ENCODE assay signal across 22 cellular contexts in genomic region chr12:45705404-45705803, GRCh38.
"Had no signal": no experiment of that assay in that cellular context is flagged by ENCODE, and none has a peak within 500 bp of the region (broad histone marks: within the 10 kb centered on the region; RNA-seq: fewer than 3 reads in every experiment).

No MANE protein-coding gene starts in this region.

- H3K27ac ChIP-seq: brain microvascular endothelial cell, esophagus squamous epithelium, parathyroid adenoma, spleen, thoracic aorta, upper lobe of right lung had no signal

- H3K4me1 ChIP-seq: esophagus squamous epithelium, parathyroid adenoma, upper lobe of right lung had no signal

- H3K36me3 ChIP-seq: brain microvascular endothelial cell, esophagus squamous epithelium, spleen, thoracic aorta, upper lobe of right lung had no signal

- H3K9ac ChIP-seq: parathyroid adenoma had no signal

- H3K4me3 ChIP-seq: esophagus squamous epithelium, mucosa of descending colon, spleen, thoracic aorta, upper lobe of right lung had no signal

- H3K79me2 ChIP-seq: parathyroid adenoma had no signal

- DNase-seq: activated CD4-positive, alpha-beta T cell treated with anti-CD3 and anti-CD28 coated beads, Interleukin-2, amount 50 U/mL, for 1 hour; activated CD8-positive, alpha-beta memory T cell treated with anti-CD3 and anti-CD28 coated beads for 24 hours; activated CD8-positive, alpha-beta memory T cell treated with anti-CD3 and anti-CD28 coated beads, Interleukin-2, amount 50 U/mL, for 48 hours; activated effector memory CD4-positive, alpha-beta T cell treated with Interleukin-2 at 50 U/mL for 16 hours; activated naive CD4-positive, alpha-beta T cell treated with anti-CD3 and anti-CD28 coated beads, Interleukin-2, amount 10 ng/mL, durations not matched to agents 7 days and 5 days; activated naive CD8-positive, alpha-beta T cell treated with anti-CD3 and anti-CD28 coated beads, Interleukin-2, amount 50 U/mL, for 24 hours; activated T-cell treated with anti-CD3 and anti-CD28 coated beads, Interleukin-2, amount 50 U/mL, for 48 hours; anterior cingulate cortex; brain microvascular endothelial cell; cerebellar nuclear complex; effector CD8-positive, alpha-beta T cell; esophagus squamous epithelium; hippocampal formation; mammary epithelial cell; mucosa of descending colon; naive B cell; spleen; stimulated activated CD4-positive, alpha-beta T cell treated with anti-CD3 and anti-CD28 coated beads, Interleukin-4, amount 100 ng/mL, for 4 hours; T-cell; upper lobe of right lung had no signal

- H3K27me3 ChIP-seq: brain microvascular endothelial cell, esophagus squamous epithelium, spleen, upper lobe of right lung had no signal

- H3K9me3 ChIP-seq: esophagus squamous epithelium, mucosa of descending colon, upper lobe of right lung had no signal
